Comparison of ENCODE assay signal across 8 cellular contexts in genomic region chr4:73069338-73070071, GRCh38. TPM values are rescaled to one million over a fixed set of nuclear protein-coding genes. Genes with fewer than 3 reads are reported as not detected.
A peak's percentile ranks its signal among the peaks of the same experiment; 100 is the strongest.
DNase-seq lines count a peak whose midpoint lies in the region; ATAC-seq and TF ChIP-seq lines count a peak whose summit lies in the region.

COX18 (minus strand) TSS chr4:73069716; CDS start chr4:73069649, 67 bp downstream.

- peak within 1 kb of the TSS; percentile 88 for H3K27ac ChIP-seq in temporal lobe (ENCODE audit: low read depth, low read length)

- peak within 1 kb of the TSS; percentile 100 for H3K27ac Mint-ChIP-seq in activated naive CD8-positive, alpha-beta T cell

- peak; percentile 80 for ATAC-seq in HG02623 (IDR thresholded peaks at IDR 0.05; ENCODE audit: unreplicated experiment)

- TF ChIP-seq POLR2A in GM10847 (IDR thresholded peaks at IDR 0.05; ENCODE audit: extremely low read depth, insufficient read length), result peak; percentile 92

- H3K4me1 Mint-ChIP-seq in activated naive CD8-positive, alpha-beta T cell (ENCODE audit: low read depth), result peaks cover 45% of the 10 kb centered on the region

- no peaks in the 10 kb centered on the region for H3K27me3 Mint-ChIP-seq in activated naive CD8-positive, alpha-beta T cell

- peaks cover 4% of the 10 kb centered on the region for H3K36me3 Mint-ChIP-seq in activated naive CD8-positive, alpha-beta T cell

- H3K9me3 Mint-ChIP-seq in activated naive CD8-positive, alpha-beta T cell (ENCODE audit: low read depth), result no peaks in the 10 kb centered on the region

- DNase-seq in NCI-H1105 (lab: John Stamatoyannopoulos, UW) (peak; percentile 91), SKM-1 treated with dmso at 0.1 percent for 144 hours (lab: John Stamatoyannopoulos, UW; ENCODE audit: unreplicated experiment) (peak; percentile 97), glomerular endothelial cell (ENCODE audit: extremely low read depth, low read depth, low spot score) (peak; percentile 86), occipital lobe (lab: John Stamatoyannopoulos, UW) (peak; percentile 95)

- H3K4me3 Mint-ChIP-seq in activated naive CD8-positive, alpha-beta T cell, result peak within 1 kb of the TSS; percentile 98

RNA-seq across cellular contexts. Expression of gene COX18, which starts in this region (rescaled TPM):
- total RNA-seq in glomerular endothelial cell, result 19.1 and 20.1 TPM in 2 replicates
- total RNA-seq in occipital lobe, result 40.4 TPM
- total RNA-seq in temporal lobe, result 17.2 TPM

Comparison
In these comparisons a context has a peak if more than half of its experiments do, and no peak if none do; other contexts are left out.
1. Peak in every context shown above with its lines: DNase-seq, ATAC-seq and H3K27ac ChIP-seq.